ENCODE assay signal across 12 cellular contexts in genomic region chr20:58647814-58648501, GRCh38. TPM values are rescaled to one million over a fixed set of nuclear protein-coding genes. Genes with fewer than 3 reads are reported as not detected.
DNase-seq lines count a peak whose midpoint lies in the region; ATAC-seq, FAIRE-seq and TF ChIP-seq lines count a peak whose summit lies in the region.
"Had no signal": no experiment of that assay in that cellular context is flagged by ENCODE, and none has a peak within 500 bp of the region (broad histone marks: within the 10 kb centered on the region; RNA-seq: fewer than 3 reads in every experiment).

No MANE protein-coding gene starts in this region.

- no peak for ATAC-seq in GM19467 (IDR thresholded peaks at IDR 0.05; ENCODE audit: unreplicated experiment)
- ATAC-seq in GM21423 (IDR thresholded peaks at IDR 0.05; ENCODE audit: unreplicated experiment): no peak

- no peaks in the 10 kb centered on the region for H3K9me3 ChIP-seq in MG63

- H3K36me3 ChIP-seq in MG63: peaks cover 14% of the 10 kb centered on the region

- peak; percentile 79 for DNase-seq in AG20443 (ENCODE audit: low spot score)
- DNase-seq in MG63: peak; percentile 59
- DNase-seq in fibroblast of gingiva (ENCODE audit: low read depth): peak; percentile 45
- peak; percentile 88 for DNase-seq in renal cortical epithelial cell (ENCODE audit: low read depth)
- DNase-seq in GM12891 (ENCODE audit: insufficient read length, low spot score): no peak
- DNase-seq in HK-2 (ENCODE audit: unreplicated experiment): no peak
- DNase-seq: activated B cell treated with CpG ODN at 0.5 μM for 24 hours, KG1, mesendoderm, posterior cingulate gyrus had no signal

- no peak for FAIRE-seq in GM12891 (lab: Jason Lieb, UNC)

- H3K4me3 ChIP-seq in MG63: no peak overlapping the region

- TF ChIP-seq POLR2A in GM12891 (IDR thresholded peaks at IDR 0.05; ENCODE audit: low read depth, low read length): no peak

- H3K27me3 ChIP-seq in MG63: no peaks in the 10 kb centered on the region

TF ChIP-seq in GM12891, 5 proteins besides CTCF, POLR2A, EP300 and RAD21:
- no peak for TF ChIP-seq POLR2AphosphoS5 (IDR thresholded peaks at IDR 0.05; ENCODE audit: low read depth, low read length)
- TF ChIP-seq POU2F2 (IDR thresholded peaks at IDR 0.05; ENCODE audit: low read depth, low read length): no peak
- TF ChIP-seq SPI1 (IDR thresholded peaks at IDR 0.05; ENCODE audit: low read depth, low read length): no peak
- TF ChIP-seq TAF1 (IDR thresholded peaks at IDR 0.05; ENCODE audit: low read depth, low read length): no peak

RNA-seq across cellular contexts. Expression of gene STX16, which starts 3.1 kb away (rescaled TPM):
- 30.4 and 45.4 TPM in 2 replicates for total RNA-seq in MG63 (2014; rRNA removed; shearing (Covaris generic); ENCODE audit: low replicate concordance)
- 25.9 and 60.6 TPM in 2 replicates for total RNA-seq in renal cortical epithelial cell
- 55.3 TPM for polyA plus RNA-seq in GM12891 (2012; ENCODE audit: low read depth, missing spikeins)

RNA-seq across cellular contexts. Expression of gene NPEPL1, which starts 44.6 kb away (rescaled TPM):
- total RNA-seq in MG63 (2014; rRNA removed; shearing (Covaris generic); ENCODE audit: low replicate concordance): 44.7 and 46.2 TPM in 2 replicates
- total RNA-seq in renal cortical epithelial cell: 19.5 and 21.2 TPM in 2 replicates
- polyA plus RNA-seq in GM12891 (2012; ENCODE audit: low read depth, missing spikeins): 28.0 TPM

Comparison
In these comparisons a context has a peak if more than half of its experiments do, and no peak if none do; other contexts are left out.
1. DNase-seq: peak in AG20443 (single experiment), MG63 (single experiment), fibroblast of gingiva (single experiment) and renal cortical epithelial cell (single experiment); none in GM12891 (single experiment) and HK-2 (single experiment).